10 cellular contexts compared by ENCODE assay signal in the genomic region with DNA sequence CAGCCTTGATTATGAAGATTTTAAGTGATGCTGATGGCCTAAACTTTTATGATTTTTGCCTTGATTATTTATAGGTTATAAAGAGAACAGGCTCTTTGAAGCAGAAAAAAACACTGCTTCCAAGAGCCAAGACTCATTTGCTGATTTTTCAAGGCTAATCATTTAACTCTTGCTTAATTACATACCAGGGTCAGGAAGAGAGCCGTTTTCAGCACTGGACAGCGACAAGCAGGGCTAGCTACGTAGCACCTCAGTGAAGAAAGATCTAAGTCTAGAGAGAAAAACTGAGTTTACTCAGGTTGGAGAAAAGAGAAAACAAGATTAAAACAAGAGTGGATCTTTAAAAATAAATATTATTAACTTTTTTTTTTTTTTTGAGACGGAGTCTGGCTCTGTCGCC.
DNase-seq lines count a peak whose midpoint lies in the region; ATAC-seq and TF ChIP-seq lines count a peak whose summit lies in the region.
"Had no signal": no experiment of that assay in that cellular context is flagged by ENCODE, and none has a peak within 500 bp of the region (broad histone marks: within the 10 kb centered on the region; RNA-seq: fewer than 3 reads in every experiment).

No MANE protein-coding gene starts in this region.

- H3K9me3 ChIP-seq in HEK293 (ENCODE audit: control insufficient read depth, insufficient read depth, low read depth, low read length), result no peaks in the 10 kb centered on the region
- H3K9me3 ChIP-seq: pancreas had no signal

- TF ChIP-seq CTCF in AG10803 (conservative IDR thresholded peaks at IDR 0.05; ENCODE audit: low read length) (no peak), HEK293 (tag by site-specific recombination; IDR thresholded peaks at IDR 0.05) (no peak)

- no peak overlapping the region for H3K27ac Mint-ChIP-seq in activated CD4-positive, alpha-beta memory T cell treated with anti-CD3 and anti-CD28 coated beads, Interleukin-2, amount 10 ng/mL, durations not matched to agents 7 days and 5 days

- H3K9me3 Mint-ChIP-seq in activated CD4-positive, alpha-beta memory T cell treated with anti-CD3 and anti-CD28 coated beads, Interleukin-2, amount 10 ng/mL, durations not matched to agents 7 days and 5 days, result peaks cover 2% of the 10 kb centered on the region

- no peaks in the 10 kb centered on the region for H3K4me1 ChIP-seq in HEK293 (ENCODE audit: control insufficient read depth, insufficient read depth, low read length)
- H3K4me1 ChIP-seq: pancreas had no signal

- CTCF ChIA-PET in HEK293 (lab: Yijun Ruan, JAX), result interaction anchor here (0.6 to 0.7 kb wide), 2 partner anchors 28 to 159 kb away, joined by 3 to 4 read pairs; no protein-coding TSS in a partner anchor
- CTCF ChIA-PET in activated CD4-positive, alpha-beta memory T cell treated with anti-CD3 and anti-CD28 coated beads, Interleukin-2, amount 10 ng/mL, durations not matched to agents 7 days and 5 days (lab: Charles Lee), result no interaction called here

- no peaks in the 10 kb centered on the region for H3K36me3 Mint-ChIP-seq in activated CD4-positive, alpha-beta memory T cell treated with anti-CD3 and anti-CD28 coated beads, Interleukin-2, amount 10 ng/mL, durations not matched to agents 7 days and 5 days (ENCODE audit: low read depth)

- H3K4me3 Mint-ChIP-seq in activated CD4-positive, alpha-beta memory T cell treated with anti-CD3 and anti-CD28 coated beads, Interleukin-2, amount 10 ng/mL, durations not matched to agents 7 days and 5 days, result no peak overlapping the region

- H3K4me1 Mint-ChIP-seq in activated CD4-positive, alpha-beta memory T cell treated with anti-CD3 and anti-CD28 coated beads, Interleukin-2, amount 10 ng/mL, durations not matched to agents 7 days and 5 days, result no peaks in the 10 kb centered on the region

- H3K27ac ChIP-seq in HEK293 (ENCODE audit: extremely low read depth, low read depth, low read length), result no peak overlapping the region
- H3K27ac ChIP-seq: pancreas had no signal

- DNase-seq in AG10803 (ENCODE audit: low read depth) (peak; percentile 17), iPS-NIHi7 (ENCODE audit: extremely low spot score) (peak; percentile 75), NCI-H1417 treated with DMSO at 0.1 percent for 48 hours (lab: John Stamatoyannopoulos, UW) (no peak), pons (ENCODE audit: low spot score) (no peak)
- DNase-seq in activated CD4-positive, alpha-beta memory T cell treated with anti-CD3 and anti-CD28 coated beads, Interleukin-2, amount 10 ng/mL, durations not matched to agents 7 days and 5 days, result peak; percentile 31
- DNase-seq: substantia nigra had no signal

- H3K4me3 ChIP-seq in AG10803 (ENCODE audit: low read length) (no peak overlapping the region), HEK293 (ENCODE audit: low read depth, low read length) (no peak overlapping the region)
- H3K4me3 ChIP-seq: pancreas had no signal

- ATAC-seq in GM19351 (IDR thresholded peaks at IDR 0.05; ENCODE audit: unreplicated experiment) (no peak), GM21825 (IDR thresholded peaks at IDR 0.05; ENCODE audit: unreplicated experiment) (no peak)

- H3K27me3 Mint-ChIP-seq in activated CD4-positive, alpha-beta memory T cell treated with anti-CD3 and anti-CD28 coated beads, Interleukin-2, amount 10 ng/mL, durations not matched to agents 7 days and 5 days, result no peaks in the 10 kb centered on the region

- H3K36me3 ChIP-seq in HEK293 (ENCODE audit: control insufficient read depth in 2 of 2, insufficient read depth in 1 of 2, low read length in 2 of 2), result no peaks in the 10 kb centered on the region
- H3K36me3 ChIP-seq: pancreas had no signal

- POLR2A ChIA-PET in HEK293 (lab: Yijun Ruan, JAX), result no interaction called here
- POLR2A ChIA-PET in activated CD4-positive, alpha-beta memory T cell treated with anti-CD3 and anti-CD28 coated beads, Interleukin-2, amount 10 ng/mL, durations not matched to agents 7 days and 5 days (lab: Charles Lee), result no interaction called here

TF ChIP-seq in HEK293, 187 proteins besides CTCF, POLR2A, EP300 and RAD21:
- no peak for TF ChIP-seq ZNF354C (tag by site-specific recombination; IDR thresholded peaks at IDR 0.05; ENCODE audit: borderline replicate concordance, low read depth)
- TF ChIP-seq, protein P1, sequence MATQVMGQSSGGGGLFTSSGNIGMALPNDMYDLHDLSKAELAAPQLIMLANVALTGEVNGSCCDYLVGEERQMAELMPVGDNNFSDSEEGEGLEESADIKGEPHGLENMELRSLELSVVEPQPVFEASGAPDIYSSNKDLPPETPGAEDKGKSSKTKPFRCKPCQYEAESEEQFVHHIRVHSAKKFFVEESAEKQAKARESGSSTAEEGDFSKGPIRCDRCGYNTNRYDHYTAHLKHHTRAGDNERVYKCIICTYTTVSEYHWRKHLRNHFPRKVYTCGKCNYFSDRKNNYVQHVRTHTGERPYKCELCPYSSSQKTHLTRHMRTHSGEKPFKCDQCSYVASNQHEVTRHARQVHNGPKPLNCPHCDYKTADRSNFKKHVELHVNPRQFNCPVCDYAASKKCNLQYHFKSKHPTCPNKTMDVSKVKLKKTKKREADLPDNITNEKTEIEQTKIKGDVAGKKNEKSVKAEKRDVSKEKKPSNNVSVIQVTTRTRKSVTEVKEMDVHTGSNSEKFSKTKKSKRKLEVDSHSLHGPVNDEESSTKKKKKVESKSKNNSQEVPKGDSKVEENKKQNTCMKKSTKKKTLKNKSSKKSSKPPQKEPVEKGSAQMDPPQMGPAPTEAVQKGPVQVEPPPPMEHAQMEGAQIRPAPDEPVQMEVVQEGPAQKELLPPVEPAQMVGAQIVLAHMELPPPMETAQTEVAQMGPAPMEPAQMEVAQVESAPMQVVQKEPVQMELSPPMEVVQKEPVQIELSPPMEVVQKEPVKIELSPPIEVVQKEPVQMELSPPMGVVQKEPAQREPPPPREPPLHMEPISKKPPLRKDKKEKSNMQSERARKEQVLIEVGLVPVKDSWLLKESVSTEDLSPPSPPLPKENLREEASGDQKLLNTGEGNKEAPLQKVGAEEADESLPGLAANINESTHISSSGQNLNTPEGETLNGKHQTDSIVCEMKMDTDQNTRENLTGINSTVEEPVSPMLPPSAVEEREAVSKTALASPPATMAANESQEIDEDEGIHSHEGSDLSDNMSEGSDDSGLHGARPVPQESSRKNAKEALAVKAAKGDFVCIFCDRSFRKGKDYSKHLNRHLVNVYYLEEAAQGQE (tag by site-specific recombination; IDR thresholded peaks at IDR 0.05), result peak; percentile 95

Comparison
In these comparisons a context has a peak if more than half of its experiments do, and no peak if none do; other contexts are left out.
1. DNase-seq: peak in AG10803 (single experiment), activated CD4-positive, alpha-beta memory T cell treated with anti-CD3 and anti-CD28 coated beads, Interleukin-2, amount 10 ng/mL, durations not matched to agents 7 days and 5 days (single experiment) and iPS-NIHi7 (single experiment); none in NCI-H1417 treated with DMSO at 0.1 percent for 48 hours (single experiment) and pons (single experiment).